In the genomic region with DNA sequence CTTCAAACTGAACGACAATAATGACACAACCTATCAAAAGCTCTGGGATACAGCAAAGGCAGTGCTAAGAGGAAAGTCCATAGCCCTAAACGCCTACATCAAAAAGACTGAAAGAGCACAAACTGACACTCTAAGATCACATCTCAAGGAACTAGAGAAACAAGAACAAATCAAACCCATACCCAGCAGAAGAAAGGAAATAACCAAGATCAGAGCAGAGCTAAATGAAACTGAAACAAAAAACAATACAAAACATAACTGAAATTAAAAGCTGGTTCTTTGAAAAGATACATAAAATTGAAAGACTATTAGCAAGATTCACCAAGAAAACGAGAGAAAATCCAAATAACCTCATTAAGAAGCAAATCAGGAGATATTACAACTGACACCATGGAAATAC, we compare ENCODE assay signal across 7 cellular contexts.
DNase-seq lines count a peak whose midpoint lies in the region; ATAC-seq, FAIRE-seq and TF ChIP-seq lines count a peak whose summit lies in the region.
"Not testable (repeated sequence)": the region's sequence is repeated elsewhere in the genome, so short reads cannot be mapped to it uniquely, and the experiment has no call there.

No MANE protein-coding gene starts in this region.

- not testable (repeated sequence) for TF ChIP-seq POLR2A in HepG2 (IDR thresholded peaks at IDR 0.05; ENCODE audit: insufficient read depth in 1 of 2, low read depth in 2 of 2, low read length in 2 of 2)

- not testable (repeated sequence) for H2AFZ ChIP-seq in HepG2 (ENCODE audit: low read length)

- POLR2A ChIA-PET in CD4-positive, alpha-beta memory T cell (lab: Charles Lee; ENCODE audit: partially characterized antibody); activated CD4-positive, alpha-beta T cell treated with anti-CD3 and anti-CD28 coated beads, Interleukin-2, amount 10 ng/mL, durations not matched to agents 7 days and 5 days (lab: Charles Lee); activated naive CD8-positive, alpha-beta T cell treated with anti-CD3 and anti-CD28 coated beads, Interleukin-2, amount 10 ng/mL, durations not matched to agents 7 days and 5 days (lab: Charles Lee); HepG2 (lab: Yijun Ruan, JAX): not testable (repeated sequence)

- not testable (repeated sequence) for TF ChIP-seq CTCF in HepG2 (CRISPR knock-in tag; IDR thresholded peaks at IDR 0.05)

- H3K27me3 Mint-ChIP-seq in CD4-positive, alpha-beta memory T cell; T-helper 1 cell treated with Interleukin-12 subunit alpha and Interleukin-12 subunit beta and Interleukin-4 antibody, amounts not matched to agents 30 μg/mL and 1 μg/mL, for 36 hours (ENCODE audit: low read depth); activated CD4-positive, alpha-beta T cell treated with anti-CD3 and anti-CD28 coated beads, Interleukin-2, amount 10 ng/mL, durations not matched to agents 7 days and 5 days; activated naive CD8-positive, alpha-beta T cell treated with anti-CD3 and anti-CD28 coated beads, Interleukin-2, amount 10 ng/mL, durations not matched to agents 7 days and 5 days: not testable (repeated sequence)
- H3K27me3 Mint-ChIP-seq in activated CD8-positive, alpha-beta memory T cell treated with anti-CD3 and anti-CD28 coated beads, Interleukin-2, amount 10 ng/mL, durations not matched to agents 7 days and 5 days = peaks cover 17% of the 10 kb centered on the region

- not testable (repeated sequence) for DNase-seq in CD4-positive, alpha-beta memory T cell; activated CD4-positive, alpha-beta T cell treated with anti-CD3 and anti-CD28 coated beads, Interleukin-2, amount 10 ng/mL, durations not matched to agents 7 days and 5 days; activated CD8-positive, alpha-beta memory T cell treated with anti-CD3 and anti-CD28 coated beads, Interleukin-2, amount 10 ng/mL, durations not matched to agents 7 days and 5 days; activated naive CD8-positive, alpha-beta T cell treated with anti-CD3 and anti-CD28 coated beads, Interleukin-2, amount 10 ng/mL, durations not matched to agents 7 days and 5 days; HepG2 (ENCODE audit: low spot score)

- H3K4me1 ChIP-seq in CD4-positive, alpha-beta memory T cell (ENCODE audit: insufficient read depth, low read length) = not testable (repeated sequence)
- H3K4me1 ChIP-seq in HepG2 (ENCODE audit: insufficient read depth, low read length) = peaks cover 14% of the 10 kb centered on the region

- not testable (repeated sequence) for TF ChIP-seq RAD21 in HepG2 (CRISPR knock-in tag; IDR thresholded peaks at IDR 0.05)

- 3% methylated on average over 3 of the region's 3 CpGs for WGBS in HepG2 (ENCODE audit: low lambda C conversion rate)

- H3K4me3 ChIP-seq in CD4-positive, alpha-beta memory T cell (ENCODE audit: low read length in 2 of 2); HepG2 (replicated peaks in 1 of 3; ENCODE audit: insufficient read depth in 1 of 3, low read depth in 2 of 3, low read length in 3 of 3): not testable (repeated sequence)

- not testable (repeated sequence) for BruUV-seq in HepG2 (replicated peaks; lab: Mats Ljungman, UMichigan)

- in situ Hi-C loops in HepG2 (cut with HindIII; ENCODE audit: extremely low pct_ligation_motif_present, low pct_unique_long_range_greater_than_20kb) = not testable (repeated sequence)

- not testable (repeated sequence) for H3K36me3 Mint-ChIP-seq in CD4-positive, alpha-beta memory T cell; T-helper 1 cell treated with Interleukin-12 subunit alpha and Interleukin-12 subunit beta and Interleukin-4 antibody, amounts not matched to agents 30 μg/mL and 1 μg/mL, for 36 hours (ENCODE audit: low read depth); activated CD4-positive, alpha-beta T cell treated with anti-CD3 and anti-CD28 coated beads, Interleukin-2, amount 10 ng/mL, durations not matched to agents 7 days and 5 days (ENCODE audit: low read depth); activated naive CD8-positive, alpha-beta T cell treated with anti-CD3 and anti-CD28 coated beads, Interleukin-2, amount 10 ng/mL, durations not matched to agents 7 days and 5 days
- peaks cover 27% of the 10 kb centered on the region for H3K36me3 Mint-ChIP-seq in activated CD8-positive, alpha-beta memory T cell treated with anti-CD3 and anti-CD28 coated beads, Interleukin-2, amount 10 ng/mL, durations not matched to agents 7 days and 5 days

- H3K9ac ChIP-seq in HepG2 (ENCODE audit: insufficient read depth, low read depth, low read length) = not testable (repeated sequence)

- H3K79me2 ChIP-seq in HepG2 (ENCODE audit: insufficient read depth, low read length) = not testable (repeated sequence)

- not testable (repeated sequence) for H3K4me2 ChIP-seq in HepG2 (ENCODE audit: low read depth, low read length)

- H4K20me1 ChIP-seq in HepG2 (ENCODE audit: insufficient read depth, low read length) = not testable (repeated sequence)

- ATAC-seq in activated CD8-positive, alpha-beta memory T cell treated with anti-CD3 and anti-CD28 coated beads, Interleukin-2, amount 10 ng/mL, durations not matched to agents 7 days and 5 days; activated naive CD8-positive, alpha-beta T cell treated with anti-CD3 and anti-CD28 coated beads, Interleukin-2, amount 10 ng/mL, durations not matched to agents 7 days and 5 days (ENCODE audit: low read depth); HepG2: not testable (repeated sequence)

- not testable (repeated sequence) for H3K9me3 ChIP-seq in CD4-positive, alpha-beta memory T cell (ENCODE audit: control insufficient read depth in 1 of 2, low read length in 2 of 2); KOPT-K1 (ENCODE audit: insufficient read depth, low read length, poor library complexity, severe bottlenecking); HepG2 (ENCODE audit: low read length)

- H3K27ac ChIP-seq in CD4-positive, alpha-beta memory T cell (ENCODE audit: low read depth, low read length); HepG2 (ENCODE audit: extremely low read length, insufficient read depth, low read length): not testable (repeated sequence)
- peak overlapping the region; percentile 62 for H3K27ac ChIP-seq in KOPT-K1 (ENCODE audit: low read depth, low read length, poor library complexity, severe bottlenecking)

- CTCF ChIA-PET in CD4-positive, alpha-beta memory T cell (lab: Charles Lee; ENCODE audit: partially characterized antibody); activated CD8-positive, alpha-beta memory T cell treated with anti-CD3 and anti-CD28 coated beads, Interleukin-2, amount 10 ng/mL, durations not matched to agents 7 days and 5 days (lab: Charles Lee); HepG2 (lab: Yijun Ruan, JAX; ENCODE audit: low intra/inter-chr PET ratio, low total read pairs): not testable (repeated sequence)
- CTCF ChIA-PET in activated CD4-positive, alpha-beta T cell treated with anti-CD3 and anti-CD28 coated beads, Interleukin-2, amount 10 ng/mL, durations not matched to agents 7 days and 5 days (lab: Charles Lee) = interaction anchor here (1.4 kb wide), 1 partner anchor 59 kb away, joined by 5 read pairs; no protein-coding TSS in a partner anchor

- not testable (repeated sequence) for FAIRE-seq in HepG2 (lab: Jason Lieb, UNC)

- not testable (repeated sequence) for H3K36me3 ChIP-seq in CD4-positive, alpha-beta memory T cell (ENCODE audit: insufficient read depth, low read length); KOPT-K1 (ENCODE audit: insufficient read depth, low read length); HepG2 (replicated peaks in 1 of 2; ENCODE audit: control insufficient read depth in 1 of 2, insufficient read depth in 2 of 2, low read length in 2 of 2)

- intact Hi-C loops in CD4-positive, alpha-beta memory T cell (cut with micrococcal nuclease); HepG2 (cut with micrococcal nuclease; ENCODE audit: unreplicated experiment): not testable (repeated sequence)

- peak overlapping the region in 3 of 7 donors; percentile 28 to 70 (median 43) for H3K27ac Mint-ChIP-seq in CD4-positive, alpha-beta memory T cell
- peak overlapping the region; percentile 1 for H3K27ac Mint-ChIP-seq in T-helper 1 cell treated with Interleukin-12 subunit alpha and Interleukin-12 subunit beta and Interleukin-4 antibody, amounts not matched to agents 30 μg/mL and 1 μg/mL, for 36 hours
- H3K27ac Mint-ChIP-seq in activated CD4-positive, alpha-beta T cell treated with anti-CD3 and anti-CD28 coated beads, Interleukin-2, amount 10 ng/mL, durations not matched to agents 7 days and 5 days = peak overlapping the region; percentile 75
- H3K27ac Mint-ChIP-seq in activated CD8-positive, alpha-beta memory T cell treated with anti-CD3 and anti-CD28 coated beads, Interleukin-2, amount 10 ng/mL, durations not matched to agents 7 days and 5 days = peak overlapping the region; percentile 72
- H3K27ac Mint-ChIP-seq in activated naive CD8-positive, alpha-beta T cell treated with anti-CD3 and anti-CD28 coated beads, Interleukin-2, amount 10 ng/mL, durations not matched to agents 7 days and 5 days = peak overlapping the region; percentile 84

- TF ChIP-seq EP300 in HepG2 (IDR thresholded peaks at IDR 0.05; ENCODE audit: low read depth in 2 of 2, low read length in 2 of 2); HepG2 (CRISPR knock-in tag; IDR thresholded peaks at IDR 0.05; ENCODE audit: borderline replicate concordance): not testable (repeated sequence)

- not testable (repeated sequence) for H3K27me3 ChIP-seq in CD4-positive, alpha-beta memory T cell (ENCODE audit: insufficient read depth, low read length); HepG2 (ENCODE audit: control insufficient read depth in 1 of 2, insufficient read depth in 2 of 2, low read length in 2 of 2)

- H3K9me3 Mint-ChIP-seq in CD4-positive, alpha-beta memory T cell = peaks cover 5 to 71% (median 54%) of the 10 kb centered on the region in 8 donors
- peaks cover 49% of the 10 kb centered on the region for H3K9me3 Mint-ChIP-seq in T-helper 1 cell treated with Interleukin-12 subunit alpha and Interleukin-12 subunit beta and Interleukin-4 antibody, amounts not matched to agents 30 μg/mL and 1 μg/mL, for 36 hours
- H3K9me3 Mint-ChIP-seq in activated CD4-positive, alpha-beta T cell treated with anti-CD3 and anti-CD28 coated beads, Interleukin-2, amount 10 ng/mL, durations not matched to agents 7 days and 5 days = peaks cover 30% of the 10 kb centered on the region
- H3K9me3 Mint-ChIP-seq in activated CD8-positive, alpha-beta memory T cell treated with anti-CD3 and anti-CD28 coated beads, Interleukin-2, amount 10 ng/mL, durations not matched to agents 7 days and 5 days (ENCODE audit: low read depth) = not testable (repeated sequence)
- H3K9me3 Mint-ChIP-seq in activated naive CD8-positive, alpha-beta T cell treated with anti-CD3 and anti-CD28 coated beads, Interleukin-2, amount 10 ng/mL, durations not matched to agents 7 days and 5 days = peaks cover 19% of the 10 kb centered on the region

- H3K4me1 Mint-ChIP-seq in CD4-positive, alpha-beta memory T cell = peaks cover 0 to 25% (median 1%) of the 10 kb centered on the region in 4 donors
- H3K4me1 Mint-ChIP-seq in T-helper 1 cell treated with Interleukin-12 subunit alpha and Interleukin-12 subunit beta and Interleukin-4 antibody, amounts not matched to agents 30 μg/mL and 1 μg/mL, for 36 hours (ENCODE audit: low read depth); activated naive CD8-positive, alpha-beta T cell treated with anti-CD3 and anti-CD28 coated beads, Interleukin-2, amount 10 ng/mL, durations not matched to agents 7 days and 5 days: not testable (repeated sequence)
- H3K4me1 Mint-ChIP-seq in activated CD4-positive, alpha-beta T cell treated with anti-CD3 and anti-CD28 coated beads, Interleukin-2, amount 10 ng/mL, durations not matched to agents 7 days and 5 days = peaks cover 11% of the 10 kb centered on the region
- H3K4me1 Mint-ChIP-seq in activated CD8-positive, alpha-beta memory T cell treated with anti-CD3 and anti-CD28 coated beads, Interleukin-2, amount 10 ng/mL, durations not matched to agents 7 days and 5 days = peaks cover 14% of the 10 kb centered on the region

- H3K4me3 Mint-ChIP-seq in CD4-positive, alpha-beta memory T cell = peak overlapping the region in 5 of 8 donors; percentile 5 to 73 (median 52)
- peak overlapping the region; percentile 3 for H3K4me3 Mint-ChIP-seq in T-helper 1 cell treated with Interleukin-12 subunit alpha and Interleukin-12 subunit beta and Interleukin-4 antibody, amounts not matched to agents 30 μg/mL and 1 μg/mL, for 36 hours
- H3K4me3 Mint-ChIP-seq in activated CD4-positive, alpha-beta T cell treated with anti-CD3 and anti-CD28 coated beads, Interleukin-2, amount 10 ng/mL, durations not matched to agents 7 days and 5 days = not testable (repeated sequence)
- peak overlapping the region; percentile 53 for H3K4me3 Mint-ChIP-seq in activated CD8-positive, alpha-beta memory T cell treated with anti-CD3 and anti-CD28 coated beads, Interleukin-2, amount 10 ng/mL, durations not matched to agents 7 days and 5 days
- H3K4me3 Mint-ChIP-seq in activated naive CD8-positive, alpha-beta T cell treated with anti-CD3 and anti-CD28 coated beads, Interleukin-2, amount 10 ng/mL, durations not matched to agents 7 days and 5 days = peak overlapping the region; percentile 72
